Comparison of ENCODE assay signal across 1 cellular context in the genomic region with DNA sequence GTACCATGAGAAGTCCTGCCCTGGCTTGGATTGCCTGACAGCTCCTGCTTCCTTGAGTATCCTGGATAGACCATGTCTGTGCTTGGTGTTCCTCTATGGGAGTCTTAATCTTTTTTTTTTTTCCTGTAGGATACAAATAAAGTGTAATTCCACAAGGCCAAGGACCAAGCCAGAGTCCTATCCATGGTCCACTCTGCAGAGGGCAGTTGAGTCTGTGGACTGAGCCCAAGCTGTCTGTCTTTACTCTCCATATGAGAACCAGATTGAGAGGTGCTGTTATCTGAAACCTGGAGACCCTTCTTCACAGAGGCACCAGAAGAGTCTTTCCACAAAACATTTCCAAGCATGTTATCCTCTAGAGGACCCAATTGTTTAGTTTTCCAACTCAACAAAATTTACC.
TF ChIP-seq lines count a peak whose summit lies in the region.

No MANE protein-coding gene starts in this region.

TF ChIP-seq in HepG2, 621 proteins besides CTCF, POLR2A, EP300 and RAD21:
- TF ChIP-seq STAG1 (CRISPR knock-in tag; IDR thresholded peaks at IDR 0.05) (peak; percentile 65), THAP11 (CRISPR knock-in tag; IDR thresholded peaks at IDR 0.05) (peak; percentile 59), ZFP36L1 (CRISPR knock-in tag; IDR thresholded peaks at IDR 0.05) (no peak)
